14 cellular contexts compared by ENCODE assay signal in genomic region chr4:138239496-138239895, GRCh38. TPM values are rescaled to one million over a fixed set of nuclear protein-coding genes. Genes with fewer than 3 reads are reported as not detected.
DNase-seq lines count a peak whose midpoint lies in the region; ATAC-seq and TF ChIP-seq lines count a peak whose summit lies in the region.
"Had no signal": no experiment of that assay in that cellular context is flagged by ENCODE, and none has a peak within 500 bp of the region (broad histone marks: within the 10 kb centered on the region; RNA-seq: fewer than 3 reads in every experiment).

No MANE protein-coding gene starts in this region.

- H3K27me3 ChIP-seq in smooth muscle cell (ENCODE audit: low read depth): no peaks in the 10 kb centered on the region
- H3K27me3 ChIP-seq: body of pancreas, esophagus squamous epithelium, upper lobe of right lung had no signal

- H3K9ac ChIP-seq in smooth muscle cell (ENCODE audit: low read depth): peak overlapping the region; percentile 18

- H3K4me2 ChIP-seq in smooth muscle cell: peak overlapping the region; percentile 97

- WGBS in smooth muscle cell (ENCODE audit: low lambda C conversion rate): 2% methylated on average over 1 of the region's 1 CpG

- H3F3A ChIP-seq in smooth muscle cell (ENCODE audit: low read depth): peaks cover 20% of the 10 kb centered on the region

- H3K27ac ChIP-seq in epithelial cell of prostate (peak overlapping the region; percentile 97), smooth muscle cell (ENCODE audit: low read depth) (peak overlapping the region; percentile 17)
- H3K27ac ChIP-seq: esophagus squamous epithelium, upper lobe of right lung had no signal

- no peaks in the 10 kb centered on the region for H3K36me3 ChIP-seq in smooth muscle cell (ENCODE audit: low read depth)
- H3K36me3 ChIP-seq: esophagus squamous epithelium, upper lobe of right lung had no signal

- peak overlapping the region; percentile 71 for H3K4me3 ChIP-seq in smooth muscle cell
- H3K4me3 ChIP-seq: body of pancreas, esophagus squamous epithelium, upper lobe of right lung had no signal

- H3K4me3 Mint-ChIP-seq in activated T-cell treated with anti-CD3 and anti-CD28 coated beads, Interleukin-2, amount 50 U/mL, for 72 hours: peak overlapping the region; percentile 74 to 98
- no peak overlapping the region for H3K4me3 Mint-ChIP-seq in activated T-cell treated with anti-CD3 and anti-CD28 coated beads, Interleukin-2, amount 50 U/mL, for 4 hours
- H3K4me3 Mint-ChIP-seq: CD4-positive, alpha-beta memory T cell had no signal

- no peaks in the 10 kb centered on the region for H3K27me3 Mint-ChIP-seq in activated T-cell treated with anti-CD3 and anti-CD28 coated beads, Interleukin-2, amount 50 U/mL, for 72 hours (ENCODE audit: low read depth)
- no peaks in the 10 kb centered on the region for H3K27me3 Mint-ChIP-seq in activated T-cell treated with anti-CD3 and anti-CD28 coated beads, Interleukin-2, amount 50 U/mL, for 4 hours (ENCODE audit: low read depth)
- H3K27me3 Mint-ChIP-seq: CD4-positive, alpha-beta memory T cell had no signal

- H3K79me2 ChIP-seq in smooth muscle cell (ENCODE audit: low read depth): peaks cover 51% of the 10 kb centered on the region

- no peaks in the 10 kb centered on the region for H3K9me3 Mint-ChIP-seq in activated T-cell treated with anti-CD3 and anti-CD28 coated beads, Interleukin-2, amount 50 U/mL, for 72 hours
- H3K9me3 Mint-ChIP-seq in activated T-cell treated with anti-CD3 and anti-CD28 coated beads, Interleukin-2, amount 50 U/mL, for 4 hours: no peaks in the 10 kb centered on the region

- no peak for ATAC-seq in activated T-cell treated with anti-CD3 and anti-CD28 coated beads, Interleukin-2, amount 50 U/mL, for 72 hours (replicated peaks in 1 of 2)
- no peak for ATAC-seq in activated T-cell treated with anti-CD3 and anti-CD28 coated beads, Interleukin-2, amount 50 U/mL, for 4 hours
- ATAC-seq in HG02798 (IDR thresholded peaks at IDR 0.05; ENCODE audit: poor library complexity, unreplicated experiment): no peak
- ATAC-seq: body of pancreas, upper lobe of right lung had no signal

- H3K4me1 ChIP-seq in smooth muscle cell (ENCODE audit: low read depth): peaks cover 39% of the 10 kb centered on the region

- H3K9me3 ChIP-seq in smooth muscle cell (replicated peaks; ENCODE audit: low read depth): no peaks in the 10 kb centered on the region
- H3K9me3 ChIP-seq: body of pancreas, esophagus squamous epithelium, upper lobe of right lung had no signal

- H4K20me1 ChIP-seq in smooth muscle cell (ENCODE audit: low read depth): no peaks in the 10 kb centered on the region

- H3K27ac Mint-ChIP-seq in activated T-cell treated with anti-CD3 and anti-CD28 coated beads, Interleukin-2, amount 50 U/mL, for 72 hours: peak overlapping the region; percentile 19
- H3K27ac Mint-ChIP-seq: CD4-positive, alpha-beta memory T cell had no signal

- DNase-seq in activated T-cell treated with anti-CD3 and anti-CD28 coated beads, Interleukin-2, amount 50 U/mL, for 72 hours: no peak
- no peak for DNase-seq in activated T-cell treated with anti-CD3 and anti-CD28 coated beads, Interleukin-2, amount 50 U/mL, for 4 hours
- DNase-seq in NCI-H69 (lab: John Stamatoyannopoulos, UW) (peak; percentile 4), epithelial cell of prostate (ENCODE audit: low read depth, low spot score) (no peak), smooth muscle cell (lab: John Stamatoyannopoulos, UW; ENCODE audit: unreplicated experiment) (no peak), germinal center (ENCODE audit: low spot score) (no peak), dermis blood vessel endothelial cell (no peak)
- DNase-seq: activated CD8-positive, alpha-beta memory T cell treated with anti-CD3 and anti-CD28 coated beads, Interleukin-2, amount 50 U/mL, for 4 hours; body of pancreas; CD4-positive, alpha-beta memory T cell; esophagus squamous epithelium; Kasumi-1; upper lobe of right lung had no signal

- peaks cover 7 to 24% of the 10 kb centered on the region in 2 donors for H3K36me3 Mint-ChIP-seq in activated T-cell treated with anti-CD3 and anti-CD28 coated beads, Interleukin-2, amount 50 U/mL, for 72 hours (ENCODE audit: insufficient read depth in 2 of 2)
- H3K36me3 Mint-ChIP-seq in activated T-cell treated with anti-CD3 and anti-CD28 coated beads, Interleukin-2, amount 50 U/mL, for 4 hours (ENCODE audit: insufficient read depth): no peaks in the 10 kb centered on the region
- H3K36me3 Mint-ChIP-seq: CD4-positive, alpha-beta memory T cell had no signal

- H3K4me1 Mint-ChIP-seq in activated T-cell treated with anti-CD3 and anti-CD28 coated beads, Interleukin-2, amount 50 U/mL, for 72 hours (ENCODE audit: low read depth): peaks cover 61% of the 10 kb centered on the region
- H3K4me1 Mint-ChIP-seq in activated T-cell treated with anti-CD3 and anti-CD28 coated beads, Interleukin-2, amount 50 U/mL, for 4 hours (ENCODE audit: low read depth): peaks cover 17% of the 10 kb centered on the region

- TF ChIP-seq CTCF in smooth muscle cell (IDR thresholded peaks at IDR 0.05; ENCODE audit: borderline replicate concordance, insufficient read depth, poor library complexity, severe bottlenecking): no peak

- H2AFZ ChIP-seq in smooth muscle cell (ENCODE audit: low read depth): peak overlapping the region; percentile 52

RNA-seq across cellular contexts. Expression of gene SLC7A11, which starts 2.7 kb away (rescaled TPM):
- total RNA-seq in activated T-cell treated with anti-CD3 and anti-CD28 coated beads, Interleukin-2, amount 50 U/mL, for 72 hours: 10 to 100 TPM; 13.8 to 15.4 TPM
- total RNA-seq in activated T-cell treated with anti-CD3 and anti-CD28 coated beads, Interleukin-2, amount 50 U/mL, for 4 hours: 1 to 10 TPM in 2 of 3 donors, under 1 TPM in 1; 0.63 to 1.2 (median 1.0) TPM
- total RNA-seq in smooth muscle cell (10.2 and 13.9 TPM in 2 replicates), dermis blood vessel endothelial cell (16.5 and 46.1 TPM in 2 replicates)
- polyA plus RNA-seq in smooth muscle cell: 1.1 and 2.0 TPM in 2 replicates
- polyA plus RNA-seq: CD4-positive, alpha-beta memory T cell had no signal
